14 cellular contexts compared by ENCODE assay signal in the genomic region with DNA sequence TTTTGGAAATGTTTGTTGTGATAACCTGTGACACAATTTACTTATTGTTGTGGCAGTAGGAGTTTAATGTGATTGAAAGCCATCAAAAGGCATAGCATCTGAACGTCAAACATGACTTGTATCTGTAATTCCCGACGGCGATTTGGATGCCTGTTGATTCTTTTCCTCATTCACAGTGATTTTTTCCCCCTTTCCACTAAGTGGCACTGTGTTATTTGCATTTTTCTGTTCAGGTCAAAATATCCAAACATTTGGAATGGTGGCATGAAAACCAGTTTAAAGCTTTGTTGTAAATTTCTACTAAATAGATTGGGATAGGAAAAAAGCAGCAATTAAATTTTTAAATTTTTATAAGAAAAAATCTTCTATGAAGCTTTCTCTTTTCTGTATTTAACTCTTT.
"Had no signal": no experiment of that assay in that cellular context is flagged by ENCODE, and none has a peak within 500 bp of the region (broad histone marks: within the 10 kb centered on the region; RNA-seq: fewer than 3 reads in every experiment).

No MANE protein-coding gene starts in this region.

- H3K4me1 ChIP-seq: left ventricle myocardium inferior, sigmoid colon, spleen, upper lobe of left lung had no signal

- H3K36me3 ChIP-seq: left ventricle myocardium inferior, sigmoid colon, spleen, upper lobe of left lung had no signal

- FAIRE-seq: colon had no signal

- DNase-seq: activated B cell treated with CpG ODN at 0.5 μM for 24 hours; activated CD4-positive, alpha-beta T cell treated with anti-CD3 and anti-CD28 coated beads for 48 hours; activated CD8-positive, alpha-beta memory T cell treated with anti-CD3 and anti-CD28 coated beads, Interleukin-2, amount 50 U/mL, for 4 hours; activated CD8-positive, alpha-beta T cell treated with anti-CD3 and anti-CD28 coated beads for 36 hours; activated gamma-delta T cell treated with Interleukin-2 at 50 U/mL for 16 hours; amniotic stem cell; left ventricle myocardium inferior; mesenchymal stem cell; sigmoid colon; spleen; stimulated activated naive CD8-positive, alpha-beta T cell treated with anti-CD3 and anti-CD28 coated beads, Interleukin-15, amount 100 ng/mL, for 72 hours; upper lobe of left lung had no signal

- H3K27ac ChIP-seq: left ventricle myocardium inferior, sigmoid colon, spleen, upper lobe of left lung had no signal

- H3K4me3 ChIP-seq: left ventricle myocardium inferior, sigmoid colon, spleen, upper lobe of left lung had no signal

- ATAC-seq: activated CD8-positive, alpha-beta T cell treated with anti-CD3 and anti-CD28 coated beads for 36 hours; esophagus mucosa; stimulated activated naive CD8-positive, alpha-beta T cell treated with anti-CD3 and anti-CD28 coated beads, Interleukin-15, amount 100 ng/mL, for 72 hours had no signal

- H3K9me3 ChIP-seq: left ventricle myocardium inferior, sigmoid colon, spleen, upper lobe of left lung had no signal
